In the genomic region with DNA sequence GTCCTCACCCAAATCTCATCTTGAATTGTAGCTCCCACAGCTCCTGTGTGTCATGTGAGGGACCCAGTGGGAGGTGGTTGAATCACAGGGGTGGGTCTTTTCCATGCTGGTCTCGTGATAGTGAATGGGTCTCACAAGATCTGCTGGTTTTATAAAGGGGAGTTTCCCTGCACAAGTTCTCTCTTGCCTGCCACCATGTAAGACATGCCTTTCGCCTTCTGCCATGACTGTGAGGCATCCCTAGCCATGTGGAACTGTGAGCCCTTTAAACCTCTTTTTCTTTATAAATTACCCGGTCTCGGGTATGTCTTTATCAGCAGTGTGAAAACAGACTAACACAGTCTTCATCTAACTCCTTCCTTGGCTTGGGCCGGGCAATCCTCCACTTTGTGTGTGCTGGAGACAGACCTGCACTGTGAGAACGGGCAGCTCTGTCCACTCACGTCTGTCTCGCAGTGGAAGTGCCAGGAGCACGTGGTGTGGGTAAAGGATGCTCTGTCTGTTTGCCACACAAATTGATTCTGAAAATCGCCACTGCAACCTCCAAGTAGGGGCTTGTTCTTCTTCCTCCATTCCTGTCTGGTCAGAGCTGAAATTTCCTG, we compare ENCODE assay signal across 16 cellular contexts. TPM values are rescaled to one million over a fixed set of nuclear protein-coding genes. Genes with fewer than 3 reads are reported as not detected.
DNase-seq lines count a peak whose midpoint lies in the region; ATAC-seq and TF ChIP-seq lines count a peak whose summit lies in the region.
"Had no signal": no experiment of that assay in that cellular context is flagged by ENCODE, and none has a peak within 500 bp of the region (broad histone marks: within the 10 kb centered on the region; RNA-seq: fewer than 3 reads in every experiment).

No MANE protein-coding gene starts in this region.

- H3K4me3 ChIP-seq in HEK293 (ENCODE audit: low read depth, low read length): no peak overlapping the region
- H3K4me3 ChIP-seq in endodermal cell (ENCODE audit: low read length): no peak overlapping the region
- H3K4me3 ChIP-seq: GM23248 had no signal

- H3K4me1 Mint-ChIP-seq in endodermal cell: no peaks in the 10 kb centered on the region
- H3K4me1 Mint-ChIP-seq: CD8-positive, alpha-beta memory T cell had no signal

- CTCF ChIA-PET in HEK293 (lab: Yijun Ruan, JAX): no interaction called here

- peaks cover 15% of the 10 kb centered on the region for H3K27me3 Mint-ChIP-seq in endodermal cell (ENCODE audit: insufficient read depth)

- peak; percentile 39 for DNase-seq in activated effector memory CD4-positive, alpha-beta T cell treated with anti-CD3 and anti-CD28 coated beads, Interleukin-2, amount 50 U/mL, for 16 hours
- DNase-seq in activated effector memory CD4-positive, alpha-beta T cell treated with Interleukin-2 at 50 U/mL for 16 hours: no peak
- DNase-seq in endodermal cell (peak; percentile 9), sciatic nerve (ENCODE audit: low spot score) (peak; percentile 36), NCI-H2081 (lab: John Stamatoyannopoulos, UW) (no peak), NCI-H226 (no peak)
- no peak for DNase-seq in activated CD4-positive, CD25-positive, alpha-beta regulatory T cell treated with anti-CD3 and anti-CD28 coated beads, Interleukin-2, amount 50 U/mL, for 72 hours
- DNase-seq: Caco-2; CD8-positive, alpha-beta memory T cell; GF-D8; GM23248 had no signal

- H3K9me3 ChIP-seq in HEK293 (ENCODE audit: control insufficient read depth, insufficient read depth, low read depth, low read length) (no peaks in the 10 kb centered on the region), endodermal cell (ENCODE audit: control insufficient read depth, low read length) (peaks cover 7% of the 10 kb centered on the region)
- H3K9me3 ChIP-seq: Caco-2 had no signal

- no peaks in the 10 kb centered on the region for H3K4me1 ChIP-seq in HEK293 (ENCODE audit: control insufficient read depth, insufficient read depth, low read length)
- H3K4me1 ChIP-seq in endodermal cell (ENCODE audit: control insufficient read depth, insufficient read depth, low read length): no peaks in the 10 kb centered on the region
- H3K4me1 ChIP-seq: Caco-2 had no signal

- H3K36me3 ChIP-seq in HEK293 (ENCODE audit: control insufficient read depth in 2 of 2, insufficient read depth in 1 of 2, low read length in 2 of 2): no peaks in the 10 kb centered on the region
- H3K36me3 ChIP-seq in endodermal cell (ENCODE audit: control insufficient read depth, insufficient read depth, low read length): no peaks in the 10 kb centered on the region

- ATAC-seq in sciatic nerve: no peak
- ATAC-seq: HCT116 had no signal

- intact Hi-C loops in sciatic nerve (cut with DNase I): no loop called here

- no peak overlapping the region for H3K27ac Mint-ChIP-seq in endodermal cell
- H3K27ac Mint-ChIP-seq: CD8-positive, alpha-beta memory T cell had no signal

- H3K9me3 Mint-ChIP-seq in endodermal cell: peaks cover 25% of the 10 kb centered on the region

- no peaks in the 10 kb centered on the region for H3K27me3 ChIP-seq in endodermal cell (ENCODE audit: control insufficient read depth, insufficient read depth, low read length, poor library complexity, severe bottlenecking)

- POLR2A ChIA-PET in HEK293 (lab: Yijun Ruan, JAX): no interaction called here

- 91% methylated on average over 5 to 10 of the region's 10 CpGs for WGBS in endodermal cell (ENCODE audit: insufficient coverage in 1 of 2, insufficient read length in 1 of 2), 2 experiments

- H3K36me3 Mint-ChIP-seq in endodermal cell (ENCODE audit: low read depth): no peaks in the 10 kb centered on the region
- H3K36me3 Mint-ChIP-seq: CD8-positive, alpha-beta memory T cell had no signal

- TF ChIP-seq CTCF in HEK293 (tag by site-specific recombination; IDR thresholded peaks at IDR 0.05): no peak
- TF ChIP-seq CTCF in endodermal cell (conservative IDR thresholded peaks at IDR 0.05): no peak

- H3K9ac ChIP-seq in endodermal cell (ENCODE audit: extremely low read depth, low read length, poor library complexity, severe bottlenecking): no peak overlapping the region
- H3K9ac ChIP-seq: GM23248 had no signal

- H3K27ac ChIP-seq in HEK293 (ENCODE audit: extremely low read depth, low read depth, low read length) (no peak overlapping the region), endodermal cell (ENCODE audit: low read depth, low read length) (no peak overlapping the region)
- H3K27ac ChIP-seq: 22Rv1, GM23248 had no signal

- no peak overlapping the region for H3K4me3 Mint-ChIP-seq in endodermal cell
- H3K4me3 Mint-ChIP-seq: CD8-positive, alpha-beta memory T cell had no signal

TF ChIP-seq in HEK293, 187 proteins besides CTCF, POLR2A, EP300 and RAD21:
- TF ChIP-seq SETDB1 (IDR thresholded peaks at IDR 0.05; ENCODE audit: insufficient read length, low read length) (peak; percentile 62), PBX3 (CRISPR knock-in tag; IDR thresholded peaks at IDR 0.05) (no peak), TRIM28 (IDR thresholded peaks at IDR 0.05; ENCODE audit: borderline replicate concordance, low read length) (peak; percentile 62; the same call in 1 of the 2 replicates)

RNA-seq across cellular contexts. Expression of gene OTOS, which starts 47.6 kb away (rescaled TPM):
- not detected for total RNA-seq in endodermal cell
- polyA plus RNA-seq in endodermal cell (2013, experiment 1 of 2): not detected
- polyA plus RNA-seq in endodermal cell (2013, experiment 2 of 2): not detected
- total RNA-seq in sciatic nerve: not detected
- total RNA-seq: A673; Caco-2; CD8-positive, alpha-beta memory T cell; GM23248 had no signal
- polyA plus RNA-seq: BJ; CD8-positive, alpha-beta memory T cell; GM23248 had no signal

RNA-seq across cellular contexts. Expression of gene COPS9, which starts 52.0 kb away (rescaled TPM):
- total RNA-seq in endodermal cell (100 to 1,000 TPM; 151 to 161 TPM), sciatic nerve (124 TPM)
- 175 TPM for polyA plus RNA-seq in endodermal cell (2013, experiment 1 of 2)
- 183 TPM for polyA plus RNA-seq in endodermal cell (2013, experiment 2 of 2)

Comparison
In these comparisons a context has a peak if more than half of its experiments do, and no peak if none do; other contexts are left out.
1. DNase-seq: peak in activated effector memory CD4-positive, alpha-beta T cell treated with anti-CD3 and anti-CD28 coated beads, Interleukin-2, amount 50 U/mL, for 16 hours (single experiment), endodermal cell (single experiment) and sciatic nerve (single experiment); none in activated effector memory CD4-positive, alpha-beta T cell treated with Interleukin-2 at 50 U/mL for 16 hours (single experiment), NCI-H2081 (0 of 2), NCI-H226 (single experiment) and activated CD4-positive, CD25-positive, alpha-beta regulatory T cell treated with anti-CD3 and anti-CD28 coated beads, Interleukin-2, amount 50 U/mL, for 72 hours (single experiment).